Comparison of ENCODE assay signal across 2 cellular contexts in the genomic region with DNA sequence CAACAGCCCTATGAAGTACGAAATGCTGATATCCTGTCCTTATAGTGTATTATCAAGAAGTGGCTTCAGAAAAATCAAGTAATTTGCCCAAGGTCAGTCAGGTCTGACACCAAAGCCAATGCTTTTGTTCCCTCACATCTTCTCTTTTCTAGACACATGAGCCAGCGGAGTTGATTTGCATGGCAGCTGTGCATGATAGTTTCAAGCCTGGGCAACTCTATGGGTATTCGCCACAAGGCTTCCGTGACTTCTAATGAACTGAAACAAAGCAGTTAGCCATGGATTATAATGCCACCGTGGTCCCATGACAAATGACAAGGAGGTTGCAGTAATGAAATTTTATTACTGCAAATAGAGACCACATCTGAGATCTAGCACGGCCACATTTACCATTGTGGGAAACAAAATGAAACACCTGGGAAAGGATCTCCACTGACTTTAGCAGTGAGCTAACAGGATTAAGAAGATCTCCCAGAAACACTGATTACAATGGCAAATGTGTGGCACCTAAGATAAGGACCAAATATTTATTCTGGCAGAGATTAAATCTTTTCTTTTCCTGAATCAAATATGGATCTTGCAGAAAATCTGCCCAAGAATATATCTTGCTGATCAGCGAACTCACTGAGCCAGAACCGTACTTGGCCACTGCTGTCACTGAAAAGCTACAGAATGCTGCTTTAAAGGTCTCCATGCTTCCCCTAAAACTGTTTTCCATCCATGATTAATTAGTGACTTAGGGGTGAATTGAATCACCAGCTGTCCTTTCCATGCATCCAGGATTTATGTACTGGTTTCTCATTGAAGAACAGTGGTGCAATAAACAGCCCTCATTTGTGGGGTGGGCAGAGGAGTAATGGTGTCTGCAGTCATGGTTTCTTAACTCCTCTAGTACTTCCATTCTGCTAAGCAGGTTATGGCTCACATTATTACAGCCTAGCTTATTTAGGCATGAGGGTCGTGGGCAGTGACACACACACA.
TF ChIP-seq lines count a peak whose summit lies in the region.

No MANE protein-coding gene starts in this region.

TF ChIP-seq in SK-N-SH, 30 proteins besides CTCF, POLR2A, EP300 and RAD21 (continued from another document):
- TF ChIP-seq ELF1 (IDR thresholded peaks at IDR 0.05): no peak
- TF ChIP-seq, protein P1, sequence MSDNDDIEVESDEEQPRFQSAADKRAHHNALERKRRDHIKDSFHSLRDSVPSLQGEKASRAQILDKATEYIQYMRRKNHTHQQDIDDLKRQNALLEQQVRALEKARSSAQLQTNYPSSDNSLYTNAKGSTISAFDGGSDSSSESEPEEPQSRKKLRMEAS (IDR thresholded peaks at IDR 0.05; ENCODE audit: low read depth): no peak
- TF ChIP-seq, protein P2, sequence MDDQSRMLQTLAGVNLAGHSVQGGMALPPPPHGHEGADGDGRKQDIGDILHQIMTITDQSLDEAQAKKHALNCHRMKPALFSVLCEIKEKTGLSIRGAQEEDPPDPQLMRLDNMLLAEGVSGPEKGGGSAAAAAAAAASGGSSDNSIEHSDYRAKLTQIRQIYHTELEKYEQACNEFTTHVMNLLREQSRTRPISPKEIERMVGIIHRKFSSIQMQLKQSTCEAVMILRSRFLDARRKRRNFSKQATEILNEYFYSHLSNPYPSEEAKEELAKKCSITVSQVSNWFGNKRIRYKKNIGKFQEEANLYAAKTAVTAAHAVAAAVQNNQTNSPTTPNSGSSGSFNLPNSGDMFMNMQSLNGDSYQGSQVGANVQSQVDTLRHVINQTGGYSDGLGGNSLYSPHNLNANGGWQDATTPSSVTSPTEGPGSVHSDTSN (IDR thresholded peaks at IDR 0.05): no peak
- TF ChIP-seq NFIC (IDR thresholded peaks at IDR 0.05; ENCODE audit: borderline replicate concordance): no peak
- no peak for TF ChIP-seq MXI1 (IDR thresholded peaks at IDR 0.05; ENCODE audit: low read depth, low read length)
- no peak for TF ChIP-seq FOSL2 (IDR thresholded peaks at IDR 0.05; ENCODE audit: borderline replicate concordance, low read depth)
- TF ChIP-seq, protein P3, sequence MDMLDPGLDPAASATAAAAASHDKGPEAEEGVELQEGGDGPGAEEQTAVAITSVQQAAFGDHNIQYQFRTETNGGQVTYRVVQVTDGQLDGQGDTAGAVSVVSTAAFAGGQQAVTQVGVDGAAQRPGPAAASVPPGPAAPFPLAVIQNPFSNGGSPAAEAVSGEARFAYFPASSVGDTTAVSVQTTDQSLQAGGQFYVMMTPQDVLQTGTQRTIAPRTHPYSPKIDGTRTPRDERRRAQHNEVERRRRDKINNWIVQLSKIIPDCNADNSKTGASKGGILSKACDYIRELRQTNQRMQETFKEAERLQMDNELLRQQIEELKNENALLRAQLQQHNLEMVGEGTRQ (IDR thresholded peaks at IDR 0.05; ENCODE audit: borderline replicate concordance, low read depth, low read length): no peak
- TF ChIP-seq, protein P4, sequence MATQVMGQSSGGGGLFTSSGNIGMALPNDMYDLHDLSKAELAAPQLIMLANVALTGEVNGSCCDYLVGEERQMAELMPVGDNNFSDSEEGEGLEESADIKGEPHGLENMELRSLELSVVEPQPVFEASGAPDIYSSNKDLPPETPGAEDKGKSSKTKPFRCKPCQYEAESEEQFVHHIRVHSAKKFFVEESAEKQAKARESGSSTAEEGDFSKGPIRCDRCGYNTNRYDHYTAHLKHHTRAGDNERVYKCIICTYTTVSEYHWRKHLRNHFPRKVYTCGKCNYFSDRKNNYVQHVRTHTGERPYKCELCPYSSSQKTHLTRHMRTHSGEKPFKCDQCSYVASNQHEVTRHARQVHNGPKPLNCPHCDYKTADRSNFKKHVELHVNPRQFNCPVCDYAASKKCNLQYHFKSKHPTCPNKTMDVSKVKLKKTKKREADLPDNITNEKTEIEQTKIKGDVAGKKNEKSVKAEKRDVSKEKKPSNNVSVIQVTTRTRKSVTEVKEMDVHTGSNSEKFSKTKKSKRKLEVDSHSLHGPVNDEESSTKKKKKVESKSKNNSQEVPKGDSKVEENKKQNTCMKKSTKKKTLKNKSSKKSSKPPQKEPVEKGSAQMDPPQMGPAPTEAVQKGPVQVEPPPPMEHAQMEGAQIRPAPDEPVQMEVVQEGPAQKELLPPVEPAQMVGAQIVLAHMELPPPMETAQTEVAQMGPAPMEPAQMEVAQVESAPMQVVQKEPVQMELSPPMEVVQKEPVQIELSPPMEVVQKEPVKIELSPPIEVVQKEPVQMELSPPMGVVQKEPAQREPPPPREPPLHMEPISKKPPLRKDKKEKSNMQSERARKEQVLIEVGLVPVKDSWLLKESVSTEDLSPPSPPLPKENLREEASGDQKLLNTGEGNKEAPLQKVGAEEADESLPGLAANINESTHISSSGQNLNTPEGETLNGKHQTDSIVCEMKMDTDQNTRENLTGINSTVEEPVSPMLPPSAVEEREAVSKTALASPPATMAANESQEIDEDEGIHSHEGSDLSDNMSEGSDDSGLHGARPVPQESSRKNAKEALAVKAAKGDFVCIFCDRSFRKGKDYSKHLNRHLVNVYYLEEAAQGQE (IDR thresholded peaks at IDR 0.05; ENCODE audit: low read depth, low read length): no peak
- no peak for TF ChIP-seq TCF12 (IDR thresholded peaks at IDR 0.05)
- no peak for TF ChIP-seq TAF1 (IDR thresholded peaks at IDR 0.05; ENCODE audit: borderline replicate concordance, low read depth, low read length)
- TF ChIP-seq TEAD4 (IDR thresholded peaks at IDR 0.05; ENCODE audit: borderline replicate concordance, insufficient read depth): no peak
- no peak for TF ChIP-seq GATA2 (CRISPR knock-in tag; IDR thresholded peaks at IDR 0.05)
- no peak for TF ChIP-seq SIN3A (IDR thresholded peaks at IDR 0.05; ENCODE audit: borderline replicate concordance, low read depth, low read length)

TF ChIP-seq in SK-N-SH treated with all-trans-retinoic acid at 6 μM for 48 hours, 23 proteins besides CTCF, POLR2A, EP300 and RAD21:
- TF ChIP-seq, protein P5, sequence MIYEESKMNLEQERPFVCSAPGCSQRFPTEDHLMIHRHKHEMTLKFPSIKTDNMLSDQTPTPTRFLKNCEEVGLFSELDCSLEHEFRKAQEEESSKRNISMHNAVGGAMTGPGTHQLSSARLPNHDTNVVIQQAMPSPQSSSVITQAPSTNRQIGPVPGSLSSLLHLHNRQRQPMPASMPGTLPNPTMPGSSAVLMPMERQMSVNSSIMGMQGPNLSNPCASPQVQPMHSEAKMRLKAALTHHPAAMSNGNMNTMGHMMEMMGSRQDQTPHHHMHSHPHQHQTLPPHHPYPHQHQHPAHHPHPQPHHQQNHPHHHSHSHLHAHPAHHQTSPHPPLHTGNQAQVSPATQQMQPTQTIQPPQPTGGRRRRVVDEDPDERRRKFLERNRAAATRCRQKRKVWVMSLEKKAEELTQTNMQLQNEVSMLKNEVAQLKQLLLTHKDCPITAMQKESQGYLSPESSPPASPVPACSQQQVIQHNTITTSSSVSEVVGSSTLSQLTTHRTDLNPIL (CRISPR knock-in tag; IDR thresholded peaks at IDR 0.05; ENCODE audit: low read depth): no peak
- no peak for TF ChIP-seq ARNTL (CRISPR knock-in tag; IDR thresholded peaks at IDR 0.05; ENCODE audit: borderline replicate concordance, low read depth)
- no peak for TF ChIP-seq ESRRG (CRISPR knock-in tag; IDR thresholded peaks at IDR 0.05)
- no peak for TF ChIP-seq ZNF8 (CRISPR knock-in tag; IDR thresholded peaks at IDR 0.05)
- no peak for TF ChIP-seq PPARA (CRISPR knock-in tag; IDR thresholded peaks at IDR 0.05; ENCODE audit: borderline replicate concordance)
- no peak for TF ChIP-seq ZFP3 (CRISPR knock-in tag; IDR thresholded peaks at IDR 0.05)
